Comparison of ENCODE assay signal across 7 cellular contexts in the genomic region with DNA sequence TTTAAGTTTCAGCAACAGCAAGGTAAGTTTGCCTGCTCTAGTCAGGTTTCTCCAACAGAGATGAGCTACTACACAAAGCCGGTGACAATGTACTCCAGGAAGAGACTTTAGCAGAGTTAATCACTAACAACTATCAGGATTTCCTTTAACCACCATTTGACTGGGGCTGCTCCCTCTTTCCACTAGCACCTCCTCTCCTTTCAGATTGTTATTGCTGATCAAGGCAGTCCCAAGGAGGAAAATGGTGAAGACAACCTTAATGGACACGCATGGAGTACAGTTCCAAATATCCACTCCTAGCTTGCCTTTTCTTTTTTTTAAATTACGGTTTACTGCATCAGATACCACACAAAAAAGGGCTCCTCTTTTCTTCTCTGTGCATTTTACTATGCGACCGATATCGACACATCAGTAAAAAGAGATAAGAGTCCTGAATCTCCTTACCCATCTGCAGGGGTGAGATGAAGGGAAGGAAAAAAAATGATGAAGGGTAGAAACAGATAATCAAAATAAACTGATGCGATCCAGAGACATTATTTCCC. TPM values are rescaled to one million over a fixed set of nuclear protein-coding genes. Genes with fewer than 3 reads are reported as not detected.
A peak's percentile ranks its signal among the peaks of the same experiment; 100 is the strongest.
DNase-seq lines count a peak whose midpoint lies in the region; ATAC-seq and TF ChIP-seq lines count a peak whose summit lies in the region.

No MANE protein-coding gene starts in this region.

- H3K4me1 ChIP-seq in ES-I3 (ENCODE audit: insufficient read depth, low read length) (peaks cover 21% of the 10 kb centered on the region), fibroblast of lung (ENCODE audit: control insufficient read depth, extremely low read depth, insufficient read depth, low read length) (peaks cover 17% of the 10 kb centered on the region), neuronal stem cell (ENCODE audit: control insufficient read depth in 2 of 2, insufficient read depth in 1 of 2, low read depth in 1 of 2, low read length in 2 of 2) (peaks cover 7 to 21% of the 10 kb centered on the region in 2 donors)

- no peak overlapping the region for H4K8ac ChIP-seq in neuronal stem cell (ENCODE audit: low read depth, low read length)

- no peak overlapping the region for H3K23ac ChIP-seq in neuronal stem cell (ENCODE audit: low read depth, low read length, poor library complexity)

- H4K20me1 ChIP-seq in fibroblast of lung (ENCODE audit: control insufficient read depth, extremely low read depth, insufficient read depth, low read length), result no peaks in the 10 kb centered on the region

- H3K27ac Mint-ChIP-seq in T-helper 17 cell, result peak overlapping the region; percentile 75

- DNase-seq in T-helper 17 cell (no peak), fibroblast of lung (ENCODE audit: low read depth in 2 of 2) (peak; percentile 21 to 30), neuronal stem cell (ENCODE audit: low spot score) (peak; percentile 24), mesenteric fat pad (ENCODE audit: low spot score) (no peak)

- H3K36me3 ChIP-seq in ES-I3 (ENCODE audit: insufficient read depth, low read length), result no peaks in the 10 kb centered on the region
- H3K36me3 ChIP-seq in fibroblast of lung (ENCODE audit: control insufficient read depth, insufficient read depth, low read length), result no peaks in the 10 kb centered on the region
- peaks cover 0 to 2% of the 10 kb centered on the region in 2 donors for H3K36me3 ChIP-seq in neuronal stem cell (replicated peaks in 1 of 2; ENCODE audit: control insufficient read depth in 2 of 2, insufficient read depth in 2 of 2, low read length in 2 of 2)

- H3K27ac ChIP-seq in fibroblast of lung (ENCODE audit: insufficient read depth, low read length) (peak overlapping the region; percentile 98), neuronal stem cell (replicated peaks; ENCODE audit: low read length) (peak overlapping the region; percentile 33)

- TF ChIP-seq CTCF in fibroblast of lung (conservative IDR thresholded peaks at IDR 0.05 in 1 of 2, IDR thresholded peaks at IDR 0.05 in 1 of 2; ENCODE audit: low read depth in 1 of 2, low read length in 2 of 2), result no peak

- ATAC-seq in HG03432 (IDR thresholded peaks at IDR 0.05; ENCODE audit: unreplicated experiment), result peak; percentile 2
- peak; percentile 1 for ATAC-seq in T-helper 17 cell
- no peak for ATAC-seq in HG03565 (IDR thresholded peaks at IDR 0.05; ENCODE audit: unreplicated experiment)

- H3K9ac ChIP-seq in ES-I3 (ENCODE audit: low read depth, low read length) (peak overlapping the region; percentile 77), fibroblast of lung (ENCODE audit: insufficient read depth, low read length) (peak overlapping the region; percentile 80), neuronal stem cell (ENCODE audit: low read depth, low read length, poor library complexity) (peak overlapping the region; percentile 88)

- no peak overlapping the region for H2BK12ac ChIP-seq in neuronal stem cell (ENCODE audit: low read length)

- no peaks in the 10 kb centered on the region for H3K27me3 Mint-ChIP-seq in T-helper 17 cell

- H3K4me3 ChIP-seq in fibroblast of lung (replicated peaks in 1 of 4; ENCODE audit: control extremely low read depth in 1 of 4, insufficient read depth in 1 of 4, low read depth in 3 of 4, low read length in 4 of 4) (peak overlapping the region; percentile 79 to 97 (median 88)), neuronal stem cell (ENCODE audit: low read length in 2 of 2) (peak overlapping the region; percentile 75 to 83)

- H2BK15ac ChIP-seq in neuronal stem cell (ENCODE audit: low read length), result no peak overlapping the region

- no peak overlapping the region for H3K18ac ChIP-seq in neuronal stem cell (ENCODE audit: low read length)

- no peak overlapping the region for H2BK120ac ChIP-seq in neuronal stem cell (ENCODE audit: low read depth, low read length)

- H2AFZ ChIP-seq in fibroblast of lung (ENCODE audit: low read length) (peak overlapping the region; percentile 43), neuronal stem cell (ENCODE audit: low read length) (peak overlapping the region; percentile 90)

- H3K9me3 ChIP-seq in ES-I3 (ENCODE audit: control insufficient read depth, insufficient read depth, low read length), result no peaks in the 10 kb centered on the region
- no peaks in the 10 kb centered on the region for H3K9me3 ChIP-seq in T-helper 17 cell (ENCODE audit: control insufficient read depth, low read length, poor library complexity, severe bottlenecking)
- H3K9me3 ChIP-seq in fibroblast of lung (ENCODE audit: control insufficient read depth, insufficient read depth, low read depth, low read length), result no peaks in the 10 kb centered on the region
- no peaks in the 10 kb centered on the region for H3K9me3 ChIP-seq in neuronal stem cell (replicated peaks in 1 of 2; ENCODE audit: control insufficient read depth in 2 of 2, insufficient read depth in 1 of 2, low read depth in 1 of 2, low read length in 2 of 2)

- WGBS in neuronal stem cell (ENCODE audit: extremely low coverage in 2 of 2, insufficient read length in 2 of 2, insufficient replicate concordance in 1 of 2), 2 donors, result no CpG with 5 or more reads among the region's 7 CpGs

- no peak overlapping the region for H2BK5ac ChIP-seq in neuronal stem cell (ENCODE audit: low read length)

- H3K4ac ChIP-seq in neuronal stem cell (ENCODE audit: low read length), result no peak overlapping the region

- H3K27me3 ChIP-seq in fibroblast of lung (ENCODE audit: control insufficient read depth, insufficient read depth, low read length), result no peaks in the 10 kb centered on the region
- no peaks in the 10 kb centered on the region for H3K27me3 ChIP-seq in neuronal stem cell (ENCODE audit: control insufficient read depth in 3 of 3, insufficient read depth in 3 of 3, low read depth in 1 of 3, low read length in 3 of 3)

- H3K79me2 ChIP-seq in fibroblast of lung (ENCODE audit: control insufficient read depth, insufficient read depth, low read length), result peaks cover 21% of the 10 kb centered on the region

- H4K91ac ChIP-seq in neuronal stem cell (ENCODE audit: low read depth, low read length, poor library complexity), result no peak overlapping the region

- H2AK5ac ChIP-seq in neuronal stem cell (ENCODE audit: low read depth, low read length), result no peak overlapping the region

- H3K14ac ChIP-seq in neuronal stem cell (ENCODE audit: low read length), result no peak overlapping the region

- H3K79me1 ChIP-seq in neuronal stem cell (ENCODE audit: low read depth, low read length), result no peaks in the 10 kb centered on the region

- no peaks in the 10 kb centered on the region for H3K36me3 Mint-ChIP-seq in T-helper 17 cell (ENCODE audit: low read depth)

- H3K4me2 ChIP-seq in fibroblast of lung (ENCODE audit: extremely low read depth, insufficient read depth, low read length) (peak overlapping the region; percentile 98), neuronal stem cell (ENCODE audit: insufficient read depth, low read length, poor library complexity, severe bottlenecking) (peak overlapping the region; percentile 65)

- peaks cover 30% of the 10 kb centered on the region for H3K4me1 Mint-ChIP-seq in T-helper 17 cell

- peak overlapping the region; percentile 90 for H3K4me3 Mint-ChIP-seq in T-helper 17 cell

RNA-seq across cellular contexts. Expression of a gene that starts 30.9 kb away (rescaled TPM):
- total RNA-seq in T-helper 17 cell (10 to 100 TPM; 18.3 to 22.6 TPM), fibroblast of lung (1.8 and 2.8 TPM in 2 replicates), mesenteric fat pad (32.0 TPM)
- polyA plus RNA-seq in fibroblast of lung, result 9.0 and 10.5 TPM in 2 replicates
- polyA plus RNA-seq in fibroblast of lung (2012), result 8.1 and 8.7 TPM in 2 replicates
- 12.8 and 24.5 TPM in 2 replicates for polyA minus RNA-seq in fibroblast of lung (ENCODE audit: low replicate concordance)
- polyA plus RNA-seq in neuronal stem cell (2013, experiment 1 of 2), result 38.0 TPM
- 37.2 TPM for polyA plus RNA-seq in neuronal stem cell (2013, experiment 2 of 2)

RNA-seq across cellular contexts. Expression of a gene that starts 43.2 kb away (rescaled TPM):
- 10 to 100 TPM; 19.0 to 20.5 TPM for total RNA-seq in T-helper 17 cell
- total RNA-seq in fibroblast of lung, result 20.8 and 25.4 TPM in 2 replicates
- 39.0 and 55.7 TPM in 2 replicates for polyA plus RNA-seq in fibroblast of lung
- polyA plus RNA-seq in fibroblast of lung (2012), result 30.0 and 48.0 TPM in 2 replicates
- polyA minus RNA-seq in fibroblast of lung (ENCODE audit: low replicate concordance), result 83.6 and 190 TPM in 2 replicates
- polyA plus RNA-seq in neuronal stem cell (2013, experiment 1 of 2), result 36.2 TPM
- 39.5 TPM for polyA plus RNA-seq in neuronal stem cell (2013, experiment 2 of 2)
- total RNA-seq in mesenteric fat pad, result 26.3 TPM

Comparison
In these comparisons a context has a peak if more than half of its experiments do, and no peak if none do; other contexts are left out.
1. DNase-seq: peak in fibroblast of lung (2 of 2) and neuronal stem cell (single experiment); none in T-helper 17 cell (0 of 3) and mesenteric fat pad (single experiment).
2. Peak in every context shown above with its lines, with median percentiles within 50 percentile points of each other: H3K9ac ChIP-seq.